Comparison of ENCODE assay signal across 29 cellular contexts in the genomic region with DNA sequence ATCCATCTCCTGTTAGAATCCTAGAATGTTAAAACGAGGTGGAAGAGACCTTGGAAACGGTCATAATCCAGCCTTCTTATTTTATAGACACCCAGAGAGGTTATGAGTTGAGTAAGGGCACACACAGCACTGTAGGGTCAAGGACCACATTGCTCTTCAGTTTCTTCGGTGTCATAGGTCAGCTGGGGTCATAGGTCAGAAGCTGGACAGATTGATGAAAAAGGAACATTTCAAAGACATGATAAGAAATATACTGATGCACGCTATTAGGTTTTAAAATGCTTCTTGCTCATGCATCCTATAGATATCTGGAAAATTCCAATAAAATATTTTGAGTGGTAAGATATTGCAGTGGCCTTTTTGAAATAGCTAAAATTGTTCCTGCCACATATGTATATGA.
A peak's percentile ranks its signal among the peaks of the same experiment; 100 is the strongest.
DNase-seq lines count a peak whose midpoint lies in the region; ATAC-seq, FAIRE-seq and TF ChIP-seq lines count a peak whose summit lies in the region.
"Had no signal": no experiment of that assay in that cellular context is flagged by ENCODE, and none has a peak within 500 bp of the region (broad histone marks: within the 10 kb centered on the region; RNA-seq: fewer than 3 reads in every experiment).

No MANE protein-coding gene starts in this region.

- no peaks in the 10 kb centered on the region for H3K79me2 ChIP-seq in K562 (ENCODE audit: control insufficient read depth, insufficient read depth, low read length)

- H3K9me1 ChIP-seq in K562 (ENCODE audit: control insufficient read depth, insufficient read depth, low read length): no peaks in the 10 kb centered on the region

- intact Hi-C loops in K562 (cut with micrococcal nuclease): no loop called here

- H3K4me2 ChIP-seq in K562 (ENCODE audit: insufficient read depth, low read length): no peak overlapping the region
- H3K4me2 ChIP-seq: A549; BLaER1; BLaER1 treated with 17β-estradiol and CSF1 and Interleukin-3, amounts not matched to agents 10 nM and 100 nM had no signal

- TF ChIP-seq EP300 in K562 (IDR thresholded peaks at IDR 0.05; ENCODE audit: low read length): no peak

- TF ChIP-seq CTCF in K562 (IDR thresholded peaks at IDR 0.05 in 2 of 3, conservative IDR thresholded peaks at IDR 0.05 in 1 of 3; ENCODE audit: insufficient read depth in 2 of 3, low read depth in 1 of 3, low read length in 3 of 3): no peak

- POLR2A ChIA-PET in K562 (lab: Yijun Ruan, JAX): interaction anchor here (1.7 kb wide), 1 partner anchor 41 kb away, joined by 3 read pairs; no protein-coding TSS in a partner anchor

- H3K36me3 ChIP-seq in K562 (ENCODE audit: control insufficient read depth, insufficient read depth, low read length): no peaks in the 10 kb centered on the region
- H3K36me3 ChIP-seq: BE2C; BLaER1; BLaER1 treated with 17β-estradiol and CSF1 and Interleukin-3, amounts not matched to agents 10 nM and 100 nM had no signal

- under 1% methylated on average over 4 of the region's 4 CpGs for WGBS in K562 (ENCODE audit: insufficient coverage, low coverage, missing lambda C conversion rate)

- H3K9me3 ChIP-seq in K562 (replicated peaks; ENCODE audit: control insufficient read depth, insufficient read depth, low read depth, low read length): no peaks in the 10 kb centered on the region
- H3K9me3 ChIP-seq: A549; BE2C; BLaER1; BLaER1 treated with 17β-estradiol and CSF1 and Interleukin-3, amounts not matched to agents 10 nM and 100 nM; Caco-2 had no signal

- ATAC-seq in K562 (no peak), HG03469 (IDR thresholded peaks at IDR 0.05; ENCODE audit: unreplicated experiment) (no peak)
- ATAC-seq: A549; CD8-positive, alpha-beta T cell had no signal

- in situ Hi-C loops in K562 (cut with MboI): no loop called here

- H4K20me1 ChIP-seq in K562 (replicated peaks; ENCODE audit: control insufficient read depth, insufficient read depth, low read length): no peaks in the 10 kb centered on the region
- H4K20me1 ChIP-seq: BLaER1; BLaER1 treated with 17β-estradiol and CSF1 and Interleukin-3, amounts not matched to agents 10 nM and 100 nM had no signal

- TF ChIP-seq RAD21 in K562 (CRISPR knock-in tag; conservative IDR thresholded peaks at IDR 0.05 in 1 of 2, IDR thresholded peaks at IDR 0.05 in 1 of 2): no peak

- FAIRE-seq in K562 (lab: Jason Lieb, UNC): no peak
- FAIRE-seq: A204.1, A549, D721Med had no signal

- no peak for TF ChIP-seq POLR2A in K562 (conservative IDR thresholded peaks at IDR 0.05)

- no TSS peak for BruUV-seq in K562 (replicated peaks; lab: Mats Ljungman, UMichigan)

- no peak overlapping the region for H3K9ac ChIP-seq in K562 (ENCODE audit: insufficient read depth in 1 of 2, low read depth in 2 of 2, low read length in 2 of 2)
- H3K9ac ChIP-seq: BLaER1; BLaER1 treated with 17β-estradiol and CSF1 and Interleukin-3, amounts not matched to agents 10 nM and 100 nM had no signal

- CTCF ChIA-PET in K562 (lab: Yijun Ruan, JAX; ENCODE audit: low intra/inter-chr PET ratio): no interaction called here

- H3K4me3 ChIP-seq in K562: no peak overlapping the region
- H3K4me3 ChIP-seq: A549; BLaER1; BLaER1 treated with 17β-estradiol and CSF1 and Interleukin-3, amounts not matched to agents 10 nM and 100 nM had no signal

- no peak overlapping the region for H2AFZ ChIP-seq in K562 (ENCODE audit: low read depth, low read length)

- H3K4me1 ChIP-seq in K562 (replicated peaks in 1 of 2; ENCODE audit: control insufficient read depth in 2 of 2, insufficient read depth in 2 of 2, low read length in 2 of 2): no peaks in the 10 kb centered on the region
- H3K4me1 ChIP-seq: A549; BE2C; BLaER1; BLaER1 treated with 17β-estradiol and CSF1 and Interleukin-3, amounts not matched to agents 10 nM and 100 nM; Caco-2 had no signal

- peak in 1 of 4 experiments; percentile 9 for DNase-seq in K562 (ENCODE audit: extremely low read depth in 1 of 4, low spot score in 3 of 4)
- DNase-seq: 8988T; ACHN; AML-193; BE2C; C1 segment of cervical spinal cord; Caco-2; Calu3; CD4-positive, alpha-beta memory T cell; CD4-positive, alpha-beta T cell; CD4-positive, CD25-positive, alpha-beta regulatory T cell; CD8-positive, alpha-beta memory T cell; CD8-positive, alpha-beta T cell; COR-L47; DMS 273 treated with DMSO at 0.1 percent for 48 hours; DMS153; DMS53; DMS79; DMS79 treated with DMSO at 0.1 percent for 48 hours; DND-41; EL had no signal

- H3K27ac ChIP-seq in K562 (ENCODE audit: extremely low read depth, low read depth, low read length): no peak overlapping the region
- H3K27ac ChIP-seq: 22Rv1; A549; BLaER1; BLaER1 treated with 17β-estradiol and CSF1 and Interleukin-3, amounts not matched to agents 10 nM and 100 nM; C4-2B had no signal

- H3K27me3 ChIP-seq in K562 (ENCODE audit: control insufficient read depth in 2 of 2, insufficient read depth in 2 of 2, low read length in 2 of 2): peaks cover 2 to 15% of the 10 kb centered on the region in 2 experiments; a peak in 4 of 5 replicates
- H3K27me3 ChIP-seq: BLaER1; BLaER1 treated with 17β-estradiol and CSF1 and Interleukin-3, amounts not matched to agents 10 nM and 100 nM had no signal

TF ChIP-seq in K562, 482 proteins besides CTCF, POLR2A, EP300 and RAD21:
- TF ChIP-seq NR2C2 (CRISPR knock-in tag; IDR thresholded peaks at IDR 0.05): no peak
- peak; percentile 33; the same call in 1 of the 2 replicates for TF ChIP-seq NR2C2 (tag; IDR thresholded peaks at IDR 0.05)
- no peak for TF ChIP-seq CBX3 (IDR thresholded peaks at IDR 0.05; ENCODE audit: borderline replicate concordance in 1 of 2, low read length in 2 of 2)
- peak; percentile 71 for TF ChIP-seq NR2C1 (IDR thresholded peaks at IDR 0.05)
- TF ChIP-seq NR2C1 (tag; IDR thresholded peaks at IDR 0.05): peak; percentile 57; the same call in 1 of the 2 replicates
